ENCODE assay signal across 1 cellular context in the genomic region with DNA sequence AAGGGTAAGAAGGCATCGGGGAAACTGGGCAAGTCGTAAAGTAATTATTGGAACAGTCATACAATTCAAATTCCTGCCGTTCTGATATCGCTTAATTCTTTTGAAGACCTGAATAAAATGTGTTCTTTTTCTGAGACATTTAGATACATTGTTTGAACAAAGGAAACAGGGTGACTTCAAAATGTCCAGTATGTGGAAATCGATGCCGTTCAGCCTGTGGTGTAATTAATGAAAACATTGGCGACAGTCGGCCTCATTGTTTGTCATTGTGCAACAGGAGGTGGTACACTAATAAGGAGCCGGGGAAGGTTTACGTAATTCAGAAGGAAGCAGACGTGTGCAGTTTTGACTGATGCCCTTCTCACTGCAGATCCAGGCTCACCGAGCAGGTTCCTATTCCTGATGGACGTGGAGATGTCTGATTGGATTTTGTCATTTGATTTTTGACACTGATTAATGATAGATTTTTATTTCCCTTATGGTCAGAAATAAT.
TF ChIP-seq lines count a peak whose summit lies in the region.

No MANE protein-coding gene starts in this region.

TF ChIP-seq in HepG2, 621 proteins besides CTCF, POLR2A, EP300 and RAD21 (continued from another document and continues in another):
- TF ChIP-seq, protein P1, sequence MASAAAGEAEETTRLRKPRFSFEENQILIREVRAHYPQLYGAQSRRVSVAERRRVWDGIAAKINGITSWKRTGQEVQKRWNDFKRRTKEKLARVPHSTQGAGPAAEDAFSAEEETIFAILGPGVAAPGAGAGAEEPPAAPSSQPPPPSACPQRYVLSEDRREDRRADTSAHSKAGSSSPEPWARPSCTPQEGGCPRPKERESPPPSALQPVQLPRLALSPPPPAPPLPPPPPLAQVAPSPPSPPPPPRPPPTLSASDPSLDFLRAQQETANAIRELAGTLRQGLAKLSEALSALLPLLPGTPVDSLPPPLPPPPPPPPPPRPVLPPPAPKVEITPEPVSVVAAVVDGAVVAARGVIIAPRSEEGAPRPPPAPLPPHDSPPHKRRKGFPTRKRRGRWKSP (CRISPR knock-in tag; IDR thresholded peaks at IDR 0.05): peak; percentile 64; the same call in 1 of the 2 replicates
- TF ChIP-seq ZNF124 (CRISPR knock-in tag; IDR thresholded peaks at IDR 0.05) (peak; percentile 82; the same call in 1 of the 2 replicates), GATA4 (IDR thresholded peaks at IDR 0.05; ENCODE audit: borderline replicate concordance, low read depth) (peak; percentile 91), ZNF562 (CRISPR knock-in tag; IDR thresholded peaks at IDR 0.05; ENCODE audit: borderline replicate concordance) (no peak), MATR3 (CRISPR knock-in tag; IDR thresholded peaks at IDR 0.05) (no peak), ISL2 (CRISPR knock-in tag; IDR thresholded peaks at IDR 0.05) (peak; percentile 99), ESRRA (CRISPR knock-in tag; IDR thresholded peaks at IDR 0.05; ENCODE audit: low read depth) (no peak), XRCC5 (optimal IDR thresholded peaks at IDR 0.05; ENCODE audit: low read length) (no peak), POGZ (CRISPR knock-in tag; IDR thresholded peaks at IDR 0.05) (peak; percentile 92), ZBTB7A (CRISPR knock-in tag; IDR thresholded peaks at IDR 0.05) (0 out of 2 replicates have a peak, but pooled peaks have one; percentile 27), PHF8 (CRISPR knock-in tag; IDR thresholded peaks at IDR 0.05) (no peak), MTF1 (CRISPR knock-in tag; IDR thresholded peaks at IDR 0.05) (peak; percentile 68; the same call in 1 of the 2 replicates), ZNF484 (CRISPR knock-in tag; IDR thresholded peaks at IDR 0.05; ENCODE audit: borderline replicate concordance, low read depth) (no peak), HNRNPLL (IDR thresholded peaks at IDR 0.05; ENCODE audit: low read depth, low read length, poor library complexity, severe bottlenecking) (no peak), ZNF703 (CRISPR knock-in tag; IDR thresholded peaks at IDR 0.05; ENCODE audit: borderline replicate concordance) (no peak), ZNF264 (CRISPR knock-in tag; IDR thresholded peaks at IDR 0.05) (peak; percentile 84), SNAI1 (CRISPR knock-in tag; IDR thresholded peaks at IDR 0.05; ENCODE audit: borderline replicate concordance) (no peak), SRY (CRISPR knock-in tag; IDR thresholded peaks at IDR 0.05) (no peak), ZNF772 (CRISPR knock-in tag; IDR thresholded peaks at IDR 0.05) (peak; percentile 82; the same call in 1 of the 2 replicates), SAP130 (CRISPR knock-in tag; IDR thresholded peaks at IDR 0.05; ENCODE audit: low read depth) (peak; percentile 84), SP2 (CRISPR knock-in tag; IDR thresholded peaks at IDR 0.05) (no peak), TCF7 (IDR thresholded peaks at IDR 0.05; ENCODE audit: low read depth) (peak; percentile 95), ERF (CRISPR knock-in tag; IDR thresholded peaks at IDR 0.05) (peak; percentile 77), ZMYM3 (CRISPR knock-in tag; IDR thresholded peaks at IDR 0.05) (peak; percentile 25; the same call in 1 of the 2 replicates), SPEN (CRISPR knock-in tag; IDR thresholded peaks at IDR 0.05; ENCODE audit: low read depth) (peak; percentile 57; the same call in 1 of the 2 replicates), ATAD3A (CRISPR knock-in tag; IDR thresholded peaks at IDR 0.05) (no peak), ZNF329 (CRISPR knock-in tag; IDR thresholded peaks at IDR 0.05; ENCODE audit: low read depth) (no peak), ZNF841 (CRISPR knock-in tag; IDR thresholded peaks at IDR 0.05; ENCODE audit: borderline replicate concordance) (no peak), ZSCAN9 (CRISPR knock-in tag; IDR thresholded peaks at IDR 0.05; ENCODE audit: borderline replicate concordance) (no peak), PITX1 (CRISPR knock-in tag; IDR thresholded peaks at IDR 0.05) (peak; percentile 35; the same call in 1 of the 2 replicates), ZFP82 (CRISPR knock-in tag; IDR thresholded peaks at IDR 0.05; ENCODE audit: borderline replicate concordance) (no peak), REL (CRISPR knock-in tag; conservative IDR thresholded peaks at IDR 0.05) (0 out of 2 replicates have a peak, but pooled peaks have one; percentile 36), RARG (CRISPR knock-in tag; IDR thresholded peaks at IDR 0.05; ENCODE audit: low read depth) (no peak), NFE2 (CRISPR knock-in tag; IDR thresholded peaks at IDR 0.05) (no peak), MAZ (IDR thresholded peaks at IDR 0.05; ENCODE audit: borderline replicate concordance, low read depth, low read length) (no peak), MAZ (CRISPR knock-in tag; IDR thresholded peaks at IDR 0.05; ENCODE audit: low read depth) (peak; percentile 59; the same call in 1 of the 2 replicates), MAFK (conservative IDR thresholded peaks at IDR 0.05 in 1 of 2, IDR thresholded peaks at IDR 0.05 in 1 of 2; ENCODE audit: low read length in 2 of 2) (peak; percentile 57), ZNF564 (CRISPR knock-in tag; IDR thresholded peaks at IDR 0.05) (0 out of 2 replicates have a peak, but pooled peaks have one; percentile 23), KAT8 (CRISPR knock-in tag; IDR thresholded peaks at IDR 0.05) (peak; percentile 72; the same call in 1 of the 2 replicates), ZNF234 (CRISPR knock-in tag; conservative IDR thresholded peaks at IDR 0.05) (no peak), KMT2A (CRISPR knock-in tag; IDR thresholded peaks at IDR 0.05) (peak; percentile 81), KMT2B (CRISPR knock-in tag; IDR thresholded peaks at IDR 0.05) (peak; percentile 65; the same call in 1 of the 2 replicates), ZMYM4 (CRISPR knock-in tag; IDR thresholded peaks at IDR 0.05) (peak; percentile 90)
- TF ChIP-seq, protein P2, sequence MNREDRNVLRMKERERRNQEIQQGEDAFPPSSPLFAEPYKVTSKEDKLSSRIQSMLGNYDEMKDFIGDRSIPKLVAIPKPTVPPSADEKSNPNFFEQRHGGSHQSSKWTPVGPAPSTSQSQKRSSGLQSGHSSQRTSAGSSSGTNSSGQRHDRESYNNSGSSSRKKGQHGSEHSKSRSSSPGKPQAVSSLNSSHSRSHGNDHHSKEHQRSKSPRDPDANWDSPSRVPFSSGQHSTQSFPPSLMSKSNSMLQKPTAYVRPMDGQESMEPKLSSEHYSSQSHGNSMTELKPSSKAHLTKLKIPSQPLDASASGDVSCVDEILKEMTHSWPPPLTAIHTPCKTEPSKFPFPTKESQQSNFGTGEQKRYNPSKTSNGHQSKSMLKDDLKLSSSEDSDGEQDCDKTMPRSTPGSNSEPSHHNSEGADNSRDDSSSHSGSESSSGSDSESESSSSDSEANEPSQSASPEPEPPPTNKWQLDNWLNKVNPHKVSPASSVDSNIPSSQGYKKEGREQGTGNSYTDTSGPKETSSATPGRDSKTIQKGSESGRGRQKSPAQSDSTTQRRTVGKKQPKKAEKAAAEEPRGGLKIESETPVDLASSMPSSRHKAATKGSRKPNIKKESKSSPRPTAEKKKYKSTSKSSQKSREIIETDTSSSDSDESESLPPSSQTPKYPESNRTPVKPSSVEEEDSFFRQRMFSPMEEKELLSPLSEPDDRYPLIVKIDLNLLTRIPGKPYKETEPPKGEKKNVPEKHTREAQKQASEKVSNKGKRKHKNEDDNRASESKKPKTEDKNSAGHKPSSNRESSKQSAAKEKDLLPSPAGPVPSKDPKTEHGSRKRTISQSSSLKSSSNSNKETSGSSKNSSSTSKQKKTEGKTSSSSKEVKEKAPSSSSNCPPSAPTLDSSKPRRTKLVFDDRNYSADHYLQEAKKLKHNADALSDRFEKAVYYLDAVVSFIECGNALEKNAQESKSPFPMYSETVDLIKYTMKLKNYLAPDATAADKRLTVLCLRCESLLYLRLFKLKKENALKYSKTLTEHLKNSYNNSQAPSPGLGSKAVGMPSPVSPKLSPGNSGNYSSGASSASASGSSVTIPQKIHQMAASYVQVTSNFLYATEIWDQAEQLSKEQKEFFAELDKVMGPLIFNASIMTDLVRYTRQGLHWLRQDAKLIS (CRISPR knock-in tag; IDR thresholded peaks at IDR 0.05): no peak
- TF ChIP-seq, protein P3, sequence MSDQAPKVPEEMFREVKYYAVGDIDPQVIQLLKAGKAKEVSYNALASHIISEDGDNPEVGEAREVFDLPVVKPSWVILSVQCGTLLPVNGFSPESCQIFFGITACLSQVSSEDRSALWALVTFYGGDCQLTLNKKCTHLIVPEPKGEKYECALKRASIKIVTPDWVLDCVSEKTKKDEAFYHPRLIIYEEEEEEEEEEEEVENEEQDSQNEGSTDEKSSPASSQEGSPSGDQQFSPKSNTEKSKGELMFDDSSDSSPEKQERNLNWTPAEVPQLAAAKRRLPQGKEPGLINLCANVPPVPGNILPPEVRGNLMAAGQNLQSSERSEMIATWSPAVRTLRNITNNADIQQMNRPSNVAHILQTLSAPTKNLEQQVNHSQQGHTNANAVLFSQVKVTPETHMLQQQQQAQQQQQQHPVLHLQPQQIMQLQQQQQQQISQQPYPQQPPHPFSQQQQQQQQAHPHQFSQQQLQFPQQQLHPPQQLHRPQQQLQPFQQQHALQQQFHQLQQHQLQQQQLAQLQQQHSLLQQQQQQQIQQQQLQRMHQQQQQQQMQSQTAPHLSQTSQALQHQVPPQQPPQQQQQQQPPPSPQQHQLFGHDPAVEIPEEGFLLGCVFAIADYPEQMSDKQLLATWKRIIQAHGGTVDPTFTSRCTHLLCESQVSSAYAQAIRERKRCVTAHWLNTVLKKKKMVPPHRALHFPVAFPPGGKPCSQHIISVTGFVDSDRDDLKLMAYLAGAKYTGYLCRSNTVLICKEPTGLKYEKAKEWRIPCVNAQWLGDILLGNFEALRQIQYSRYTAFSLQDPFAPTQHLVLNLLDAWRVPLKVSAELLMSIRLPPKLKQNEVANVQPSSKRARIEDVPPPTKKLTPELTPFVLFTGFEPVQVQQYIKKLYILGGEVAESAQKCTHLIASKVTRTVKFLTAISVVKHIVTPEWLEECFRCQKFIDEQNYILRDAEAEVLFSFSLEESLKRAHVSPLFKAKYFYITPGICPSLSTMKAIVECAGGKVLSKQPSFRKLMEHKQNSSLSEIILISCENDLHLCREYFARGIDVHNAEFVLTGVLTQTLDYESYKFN (CRISPR knock-in tag; conservative IDR thresholded peaks at IDR 0.05): peak; percentile 89
- TF ChIP-seq, protein P4, sequence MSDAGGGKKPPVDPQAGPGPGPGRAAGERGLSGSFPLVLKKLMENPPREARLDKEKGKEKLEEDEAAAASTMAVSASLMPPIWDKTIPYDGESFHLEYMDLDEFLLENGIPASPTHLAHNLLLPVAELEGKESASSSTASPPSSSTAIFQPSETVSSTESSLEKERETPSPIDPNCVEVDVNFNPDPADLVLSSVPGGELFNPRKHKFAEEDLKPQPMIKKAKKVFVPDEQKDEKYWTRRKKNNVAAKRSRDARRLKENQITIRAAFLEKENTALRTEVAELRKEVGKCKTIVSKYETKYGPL (CRISPR knock-in tag; IDR thresholded peaks at IDR 0.05): peak; percentile 88
- TF ChIP-seq, protein P5, sequence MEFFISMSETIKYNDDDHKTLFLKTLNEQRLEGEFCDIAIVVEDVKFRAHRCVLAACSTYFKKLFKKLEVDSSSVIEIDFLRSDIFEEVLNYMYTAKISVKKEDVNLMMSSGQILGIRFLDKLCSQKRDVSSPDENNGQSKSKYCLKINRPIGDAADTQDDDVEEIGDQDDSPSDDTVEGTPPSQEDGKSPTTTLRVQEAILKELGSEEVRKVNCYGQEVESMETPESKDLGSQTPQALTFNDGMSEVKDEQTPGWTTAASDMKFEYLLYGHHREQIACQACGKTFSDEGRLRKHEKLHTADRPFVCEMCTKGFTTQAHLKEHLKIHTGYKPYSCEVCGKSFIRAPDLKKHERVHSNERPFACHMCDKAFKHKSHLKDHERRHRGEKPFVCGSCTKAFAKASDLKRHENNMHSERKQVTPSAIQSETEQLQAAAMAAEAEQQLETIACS (CRISPR knock-in tag; IDR thresholded peaks at IDR 0.05): no peak; the same call in 1 of the 2 replicates
- TF ChIP-seq, protein P6, sequence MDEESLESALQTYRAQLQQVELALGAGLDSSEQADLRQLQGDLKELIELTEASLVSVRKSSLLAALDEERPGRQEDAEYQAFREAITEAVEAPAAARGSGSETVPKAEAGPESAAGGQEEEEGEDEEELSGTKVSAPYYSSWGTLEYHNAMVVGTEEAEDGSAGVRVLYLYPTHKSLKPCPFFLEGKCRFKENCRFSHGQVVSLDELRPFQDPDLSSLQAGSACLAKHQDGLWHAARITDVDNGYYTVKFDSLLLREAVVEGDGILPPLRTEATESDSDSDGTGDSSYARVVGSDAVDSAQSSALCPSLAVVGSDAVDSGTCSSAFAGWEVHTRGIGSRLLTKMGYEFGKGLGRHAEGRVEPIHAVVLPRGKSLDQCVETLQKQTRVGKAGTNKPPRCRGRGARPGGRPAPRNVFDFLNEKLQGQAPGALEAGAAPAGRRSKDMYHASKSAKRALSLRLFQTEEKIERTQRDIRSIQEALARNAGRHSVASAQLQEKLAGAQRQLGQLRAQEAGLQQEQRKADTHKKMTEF (CRISPR knock-in tag; IDR thresholded peaks at IDR 0.05): peak; percentile 94
- TF ChIP-seq, protein P7, sequence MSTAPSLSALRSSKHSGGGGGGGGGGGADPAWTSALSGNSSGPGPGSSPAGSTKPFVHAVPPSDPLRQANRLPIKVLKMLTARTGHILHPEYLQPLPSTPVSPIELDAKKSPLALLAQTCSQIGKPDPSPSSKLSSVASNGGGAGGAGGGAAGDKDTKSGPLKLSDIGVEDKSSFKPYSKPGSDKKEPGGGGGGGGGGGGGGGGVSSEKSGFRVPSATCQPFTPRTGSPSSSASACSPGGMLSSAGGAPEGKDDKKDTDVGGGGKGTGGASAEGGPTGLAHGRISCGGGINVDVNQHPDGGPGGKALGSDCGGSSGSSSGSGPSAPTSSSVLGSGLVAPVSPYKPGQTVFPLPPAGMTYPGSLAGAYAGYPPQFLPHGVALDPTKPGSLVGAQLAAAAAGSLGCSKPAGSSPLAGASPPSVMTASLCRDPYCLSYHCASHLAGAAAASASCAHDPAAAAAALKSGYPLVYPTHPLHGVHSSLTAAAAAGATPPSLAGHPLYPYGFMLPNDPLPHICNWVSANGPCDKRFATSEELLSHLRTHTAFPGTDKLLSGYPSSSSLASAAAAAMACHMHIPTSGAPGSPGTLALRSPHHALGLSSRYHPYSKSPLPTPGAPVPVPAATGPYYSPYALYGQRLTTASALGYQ (CRISPR knock-in tag; IDR thresholded peaks at IDR 0.05): peak; percentile 94
- TF ChIP-seq, protein P8, sequence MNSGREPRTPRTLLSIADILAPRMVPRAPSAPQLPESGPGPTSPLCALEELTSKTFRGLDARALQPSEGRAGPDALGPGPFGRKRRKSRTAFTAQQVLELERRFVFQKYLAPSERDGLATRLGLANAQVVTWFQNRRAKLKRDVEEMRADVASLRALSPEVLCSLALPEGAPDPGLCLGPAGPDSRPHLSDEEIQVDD (CRISPR knock-in tag; IDR thresholded peaks at IDR 0.05; ENCODE audit: borderline replicate concordance): no peak
- TF ChIP-seq, protein P9, sequence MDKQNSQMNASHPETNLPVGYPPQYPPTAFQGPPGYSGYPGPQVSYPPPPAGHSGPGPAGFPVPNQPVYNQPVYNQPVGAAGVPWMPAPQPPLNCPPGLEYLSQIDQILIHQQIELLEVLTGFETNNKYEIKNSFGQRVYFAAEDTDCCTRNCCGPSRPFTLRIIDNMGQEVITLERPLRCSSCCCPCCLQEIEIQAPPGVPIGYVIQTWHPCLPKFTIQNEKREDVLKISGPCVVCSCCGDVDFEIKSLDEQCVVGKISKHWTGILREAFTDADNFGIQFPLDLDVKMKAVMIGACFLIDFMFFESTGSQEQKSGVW (CRISPR knock-in tag; IDR thresholded peaks at IDR 0.05; ENCODE audit: borderline replicate concordance): no peak
